Comparison of ENCODE assay signal across 16 cellular contexts in genomic region chr2:137951606-137952005, GRCh38. TPM values are rescaled to one million over a fixed set of nuclear protein-coding genes. Genes with fewer than 3 reads are reported as not detected.
A peak's percentile ranks its signal among the peaks of the same experiment; 100 is the strongest.
DNase-seq lines count a peak whose midpoint lies in the region; ATAC-seq and TF ChIP-seq lines count a peak whose summit lies in the region.
"Had no signal": no experiment of that assay in that cellular context is flagged by ENCODE, and none has a peak within 500 bp of the region (broad histone marks: within the 10 kb centered on the region; RNA-seq: fewer than 3 reads in every experiment).

No MANE protein-coding gene starts in this region.

- no peak overlapping the region for H3K4me3 ChIP-seq in GM23248
- no peak overlapping the region for H3K4me3 ChIP-seq in SK-N-SH (ENCODE audit: low read depth in 2 of 2, low read length in 1 of 2)
- H3K4me3 ChIP-seq in fibroblast of mammary gland (ENCODE audit: control insufficient read depth, low read depth, low read length) = no peak overlapping the region
- no peak overlapping the region for H3K4me3 ChIP-seq in skeletal muscle satellite cell (ENCODE audit: low read length)
- H3K4me3 ChIP-seq: SJCRH30 had no signal

- peaks cover 8% of the 10 kb centered on the region; the same call in 1 of the 2 replicates for H3K27me3 ChIP-seq in GM23248 (replicated peaks; ENCODE audit: insufficient read depth)
- no peaks in the 10 kb centered on the region for H3K27me3 ChIP-seq in SK-N-SH (ENCODE audit: insufficient read depth)
- H3K27me3 ChIP-seq in skeletal muscle satellite cell (ENCODE audit: control insufficient read depth, insufficient read depth, low read length) = no peaks in the 10 kb centered on the region
- H3K27me3 ChIP-seq: esophagus muscularis mucosa, SJCRH30 had no signal

- in situ Hi-C loops in GM23248 (cut with MboI) = no loop called here

- H3K4me2 ChIP-seq in GM23248 (ENCODE audit: unreplicated experiment) (no peak overlapping the region), SK-N-SH (no peak overlapping the region), skeletal muscle satellite cell (ENCODE audit: low read length) (peak overlapping the region; percentile 77)

- CTCF ChIA-PET in SK-N-SH (lab: Yijun Ruan, JAX) = interaction anchor here (1.1 kb wide), 1 partner anchor 423 kb away, joined by 4 read pairs; no protein-coding TSS in a partner anchor

- TF ChIP-seq EP300 in SK-N-SH (IDR thresholded peaks at IDR 0.05; ENCODE audit: borderline replicate concordance in 1 of 2, low read depth in 1 of 2, low read length in 1 of 2) = no peak

- TF ChIP-seq CTCF in SK-N-SH (IDR thresholded peaks at IDR 0.05) = no peak
- no peak for TF ChIP-seq CTCF in fibroblast of mammary gland (conservative IDR thresholded peaks at IDR 0.05; ENCODE audit: control insufficient read depth, insufficient read depth, low read depth, low read length)

- H3K4me1 ChIP-seq in GM23248 (ENCODE audit: insufficient read depth) (peaks cover 15% of the 10 kb centered on the region), SK-N-SH (ENCODE audit: control insufficient read depth in 1 of 2, insufficient read depth in 2 of 2, low read depth in 1 of 2, low read length in 1 of 2) (no peaks in the 10 kb centered on the region; a peak in 1 of 4 replicates), skeletal muscle satellite cell (ENCODE audit: control insufficient read depth, insufficient read depth, low read length) (peaks cover 20% of the 10 kb centered on the region)
- H3K4me1 ChIP-seq: esophagus muscularis mucosa, SJCRH30 had no signal

- H3K36me3 ChIP-seq in GM23248 (ENCODE audit: low read depth) (no peaks in the 10 kb centered on the region), SK-N-SH (replicated peaks in 1 of 2; ENCODE audit: control insufficient read depth in 1 of 2, insufficient read depth in 2 of 2, low read length in 1 of 2) (no peaks in the 10 kb centered on the region), skeletal muscle satellite cell (ENCODE audit: insufficient read depth, low read length) (no peaks in the 10 kb centered on the region)
- H3K36me3 ChIP-seq: esophagus muscularis mucosa, SJCRH30 had no signal

- WGBS in GM23248 (ENCODE audit: low coverage in 1 of 2, low lambda C conversion rate in 2 of 2, missing lambda C conversion rate in 2 of 2), 2 experiments = 44 to 45% methylated on average over 3 of the region's 3 CpGs
- 57% methylated on average over 3 of the region's 3 CpGs for WGBS in SK-N-SH (ENCODE audit: low lambda C conversion rate)

- POLR2A ChIA-PET in SK-N-SH (lab: Yijun Ruan, JAX) = no interaction called here

- no peak for TF ChIP-seq RAD21 in SK-N-SH (IDR thresholded peaks at IDR 0.05; ENCODE audit: low read length)

- H3K9me3 ChIP-seq in GM23248 (ENCODE audit: low read depth) = no peaks in the 10 kb centered on the region
- no peaks in the 10 kb centered on the region for H3K9me3 ChIP-seq in SK-N-SH
- no peaks in the 10 kb centered on the region for H3K9me3 ChIP-seq in skeletal muscle satellite cell (replicated peaks; ENCODE audit: low read length)
- H3K9me3 ChIP-seq: esophagus muscularis mucosa, SJCRH30 had no signal

- H3K9me2 ChIP-seq in GM23248 (ENCODE audit: insufficient read depth) = no peaks in the 10 kb centered on the region
- H3K9me2 ChIP-seq in SK-N-SH = no peaks in the 10 kb centered on the region

- no peak overlapping the region for H3K27ac ChIP-seq in GM23248
- peak overlapping the region in 1 of 2 experiments; percentile 65; a peak in 1 of 4 replicates for H3K27ac ChIP-seq in SK-N-SH (ENCODE audit: low read depth in 2 of 2, low read length in 1 of 2)
- H3K27ac ChIP-seq: esophagus muscularis mucosa, SJCRH30 had no signal

- H3F3A ChIP-seq in GM23248 (ENCODE audit: insufficient read depth) (0 out of 2 replicates have a peak, but pooled peaks cover under 1% of the 10 kb centered on the region), SK-N-SH (replicated peaks; ENCODE audit: insufficient read depth) (no peaks in the 10 kb centered on the region)

- H3K9ac ChIP-seq in GM23248 (no peak overlapping the region), SK-N-SH (no peak overlapping the region), skeletal muscle satellite cell (ENCODE audit: low read depth, low read length) (no peak overlapping the region)

- H4K20me1 ChIP-seq in GM23248 (ENCODE audit: insufficient read depth) (no peaks in the 10 kb centered on the region), SK-N-SH (ENCODE audit: insufficient read depth) (no peaks in the 10 kb centered on the region)

- H3K79me2 ChIP-seq in GM23248 (ENCODE audit: insufficient read depth) (no peaks in the 10 kb centered on the region), SK-N-SH (ENCODE audit: insufficient read depth) (no peaks in the 10 kb centered on the region)

- no peak overlapping the region for H2AFZ ChIP-seq in GM23248
- no peak overlapping the region for H2AFZ ChIP-seq in SK-N-SH (ENCODE audit: low read depth)

- DNase-seq in GM23248 = peak; percentile 73
- DNase-seq in SK-N-SH = no peak
- DNase-seq in fibroblast of mammary gland (ENCODE audit: low read depth) = peak; percentile 48
- no peak for DNase-seq in NCI-H1417 (lab: John Stamatoyannopoulos, UW)
- DNase-seq in NCI-H69 (lab: John Stamatoyannopoulos, UW) = no peak
- DNase-seq: activated CD4-positive, alpha-beta T cell treated with anti-CD3 and anti-CD28 coated beads, Interleukin-2, amount 10 ng/mL, durations not matched to agents 24 days and 14 days; activated naive CD4-positive, alpha-beta T cell; C1 segment of cervical spinal cord; kidney; midbrain; NCI-H187; right cardiac atrium; SJCRH30 had no signal

- ATAC-seq in GM18907 (IDR thresholded peaks at IDR 0.05; ENCODE audit: unreplicated experiment) = no peak
- ATAC-seq: right cardiac atrium had no signal

TF ChIP-seq in SK-N-SH, 30 proteins besides CTCF, POLR2A, EP300 and RAD21 (continues in another document):
- TF ChIP-seq IRF3 (IDR thresholded peaks at IDR 0.05; ENCODE audit: low read depth, low read length) = no peak
- no peak for TF ChIP-seq MAX (IDR thresholded peaks at IDR 0.05; ENCODE audit: low read depth)
- no peak for TF ChIP-seq JUND (IDR thresholded peaks at IDR 0.05)
- TF ChIP-seq FOSL2 (IDR thresholded peaks at IDR 0.05; ENCODE audit: borderline replicate concordance, low read depth) = 0 out of 2 replicates have a peak, but pooled peaks have one; percentile 4
- TF ChIP-seq CHD2 (IDR thresholded peaks at IDR 0.05; ENCODE audit: low read length, partially characterized antibody) = no peak
- TF ChIP-seq USF2 (IDR thresholded peaks at IDR 0.05; ENCODE audit: borderline replicate concordance, low read depth, low read length) = no peak
- no peak for TF ChIP-seq ELF1 (IDR thresholded peaks at IDR 0.05)
- no peak for TF ChIP-seq REST (IDR thresholded peaks at IDR 0.05; ENCODE audit: low read depth, low read length)
- TF ChIP-seq TCF12 (IDR thresholded peaks at IDR 0.05) = peak; percentile 28
- peak; percentile 25; the same call in 1 of the 2 replicates for TF ChIP-seq TEAD4 (IDR thresholded peaks at IDR 0.05; ENCODE audit: borderline replicate concordance, insufficient read depth)
- no peak for TF ChIP-seq RFX5 (IDR thresholded peaks at IDR 0.05; ENCODE audit: low read length)

RNA-seq across cellular contexts. Expression of gene HNMT, which starts 12.7 kb away (rescaled TPM):
- 2.7 and 7.3 TPM in 2 replicates for total RNA-seq in GM23248 (2014; rRNA removed; shearing (Covaris generic))
- polyA plus RNA-seq in GM23248 (2016; fragmentation: Nextera tagmentation; extraction: Ambion mirVana) (5.8 and 6.8 TPM in 2 replicates), SK-N-SH (2012; rRNA removed) (1.8 and 2.5 TPM in 2 replicates)
- 2.9 and 3.4 TPM in 2 replicates for polyA plus RNA-seq in SK-N-SH (2012; cell fraction: cytosol; rRNA removed)
- polyA plus RNA-seq in SK-N-SH (2012; cell fraction: nucleus; rRNA removed) = 0.69 and 1.3 TPM in 2 replicates
- total RNA-seq in skeletal muscle satellite cell (2012; rRNA removed) = 18.1 and 34.0 TPM in 2 replicates
- total RNA-seq: activated CD4-positive, alpha-beta T cell treated with anti-CD3 and anti-CD28 coated beads, Interleukin-2, amount 10 ng/mL, durations not matched to agents 24 days and 14 days had no signal

Comparison
In these comparisons a context has a peak if more than half of its experiments do, and no peak if none do; other contexts are left out.
1. DNase-seq: peak in GM23248 (single experiment) and fibroblast of mammary gland (single experiment); none in SK-N-SH (single experiment), NCI-H1417 (0 of 3) and NCI-H69 (single experiment).